ENCODE assay signal across 8 cellular contexts in the genomic region with DNA sequence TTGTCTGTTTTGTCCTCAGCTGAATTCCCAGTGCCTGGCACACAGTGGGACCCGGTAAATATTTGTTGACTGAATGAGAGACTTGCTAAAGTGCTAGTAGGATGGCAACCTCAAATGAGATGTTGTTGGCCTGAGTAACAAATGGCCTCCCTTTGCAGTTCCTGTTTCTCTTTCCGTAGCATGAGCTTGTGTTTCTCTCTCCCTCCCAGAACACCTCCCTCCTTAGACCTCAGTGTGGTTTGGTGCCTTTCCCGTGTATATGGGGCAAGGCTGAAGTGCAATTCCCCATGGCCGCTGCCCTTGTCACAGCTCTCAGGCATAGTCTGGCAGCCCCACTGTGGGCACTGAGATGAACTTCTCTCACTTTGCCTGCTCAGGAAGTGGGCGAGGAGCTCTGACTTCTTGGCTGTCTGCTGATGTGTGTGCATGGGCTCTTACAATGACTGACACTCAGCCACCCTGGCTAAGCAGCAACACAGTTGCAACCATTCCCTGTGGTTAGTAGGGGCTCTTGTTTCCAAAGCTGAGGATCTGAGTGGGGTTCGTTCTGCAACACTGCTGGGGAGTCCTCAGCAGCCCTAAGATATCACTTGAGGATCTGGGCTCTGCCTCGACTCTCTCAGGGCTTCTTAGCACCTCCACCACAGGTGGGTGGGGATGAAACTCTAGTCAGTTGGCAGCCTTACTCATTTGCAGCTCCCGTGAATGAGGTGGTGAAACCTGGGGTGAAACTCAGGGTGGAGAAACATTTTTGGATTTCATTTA.
DNase-seq lines count a peak whose midpoint lies in the region; ATAC-seq and TF ChIP-seq lines count a peak whose summit lies in the region.

No MANE protein-coding gene starts in this region.

- no peaks in the 10 kb centered on the region for H3K27me3 ChIP-seq in naive thymus-derived CD4-positive, alpha-beta T cell (ENCODE audit: control insufficient read depth in 2 of 2, insufficient read depth in 2 of 2, low read length in 2 of 2)

- no peaks in the 10 kb centered on the region for H3K27me3 Mint-ChIP-seq in naive thymus-derived CD4-positive, alpha-beta T cell

- TF ChIP-seq CTCF in GM12865 (IDR thresholded peaks at IDR 0.05; ENCODE audit: insufficient read depth, low read depth, low read length, missing control alignments) (no peak), coronary artery (IDR thresholded peaks at IDR 0.05) (no peak)

- H3K4me1 Mint-ChIP-seq in naive thymus-derived CD4-positive, alpha-beta T cell, result peaks cover 56 to 88% (median 77%) of the 10 kb centered on the region in 7 donors

- peaks cover 56 to 69% of the 10 kb centered on the region in 2 donors for H3K4me1 ChIP-seq in naive thymus-derived CD4-positive, alpha-beta T cell (ENCODE audit: control insufficient read depth in 2 of 2, insufficient read depth in 2 of 2, low read length in 2 of 2)

- peaks cover 0 to 10% (median 0%) of the 10 kb centered on the region in 11 donors for H3K9me3 Mint-ChIP-seq in naive thymus-derived CD4-positive, alpha-beta T cell

- H3K27ac ChIP-seq in naive thymus-derived CD4-positive, alpha-beta T cell (ENCODE audit: low read depth, low read length), result peak overlapping the region; percentile 70
- no peak overlapping the region for H3K27ac ChIP-seq in coronary artery

- DNase-seq in GM12865 (ENCODE audit: low read depth) (peak; percentile 93), MV-4-11 (lab: John Stamatoyannopoulos, UW) (peak; percentile 85), inferior parietal cortex (ENCODE audit: extremely low spot score) (no peak), coronary artery (ENCODE audit: low spot score) (no peak), COLO829 (ENCODE audit: low spot score) (no peak)
- DNase-seq in activated T-cell treated with anti-CD3 and anti-CD28 coated beads, Interleukin-2, amount 50 U/mL, for 1 hour, result peak; percentile 76
- DNase-seq in naive thymus-derived CD4-positive, alpha-beta T cell, result peak; percentile 47 to 83 (median 77)

- no peaks in the 10 kb centered on the region for H3K9me3 ChIP-seq in naive thymus-derived CD4-positive, alpha-beta T cell (ENCODE audit: control insufficient read depth in 2 of 3, low read length in 3 of 3)

- peak overlapping the region; percentile 92 to 100 (median 99) for H3K27ac Mint-ChIP-seq in naive thymus-derived CD4-positive, alpha-beta T cell

- CTCF ChIA-PET in naive thymus-derived CD4-positive, alpha-beta T cell (lab: Charles Lee), result interaction anchor here (0.8 to 3.0 kb wide), 15 partner anchors 9 to 445 kb away, joined by 3 to 24 read pairs (median 3); a partner anchor contains a TSS

- H3K4me3 Mint-ChIP-seq in naive thymus-derived CD4-positive, alpha-beta T cell, result peak overlapping the region; percentile 59 to 83 (median 75)

- peak overlapping the region; percentile 34 for H3K4me3 ChIP-seq in GM12865 (ENCODE audit: low read depth, low read length)
- H3K4me3 ChIP-seq in naive thymus-derived CD4-positive, alpha-beta T cell (ENCODE audit: low read length), result peak overlapping the region; percentile 9
- H3K4me3 ChIP-seq in coronary artery, result no peak overlapping the region

- H3K36me3 ChIP-seq in naive thymus-derived CD4-positive, alpha-beta T cell (ENCODE audit: control insufficient read depth in 2 of 3, insufficient read depth in 3 of 3, low read length in 3 of 3), result no peaks in the 10 kb centered on the region

- peaks cover 0 to 29% (median 0%) of the 10 kb centered on the region in 5 donors for H3K36me3 Mint-ChIP-seq in naive thymus-derived CD4-positive, alpha-beta T cell

- peak; percentile 78 for ATAC-seq in GM21737 (IDR thresholded peaks at IDR 0.05; ENCODE audit: unreplicated experiment)
- ATAC-seq in naive thymus-derived CD4-positive, alpha-beta T cell, result peak; percentile 95

- intact Hi-C loops in naive thymus-derived CD4-positive, alpha-beta T cell (cut with micrococcal nuclease), result loop anchor here (1.0 to 10.0 kb wide), 12 partner anchors 8 to 941 kb away; a partner anchor contains a TSS

- POLR2A ChIA-PET in naive thymus-derived CD4-positive, alpha-beta T cell (lab: Charles Lee), result interaction anchor here (0.6 to 3.2 kb wide), 23 partner anchors 9 to 486 kb away, joined by 3 to 43 read pairs (median 3); a partner anchor contains a TSS

Comparison
In these comparisons a context has a peak if more than half of its experiments do, and no peak if none do; other contexts are left out.
1. DNase-seq: peak in GM12865 (single experiment), MV-4-11 (single experiment), activated T-cell treated with anti-CD3 and anti-CD28 coated beads, Interleukin-2, amount 50 U/mL, for 1 hour (single experiment) and naive thymus-derived CD4-positive, alpha-beta T cell (9 of 9); none in inferior parietal cortex (single experiment), coronary artery (single experiment) and COLO829 (single experiment).